ENCODE assay signal across 20 cellular contexts in the genomic region with DNA sequence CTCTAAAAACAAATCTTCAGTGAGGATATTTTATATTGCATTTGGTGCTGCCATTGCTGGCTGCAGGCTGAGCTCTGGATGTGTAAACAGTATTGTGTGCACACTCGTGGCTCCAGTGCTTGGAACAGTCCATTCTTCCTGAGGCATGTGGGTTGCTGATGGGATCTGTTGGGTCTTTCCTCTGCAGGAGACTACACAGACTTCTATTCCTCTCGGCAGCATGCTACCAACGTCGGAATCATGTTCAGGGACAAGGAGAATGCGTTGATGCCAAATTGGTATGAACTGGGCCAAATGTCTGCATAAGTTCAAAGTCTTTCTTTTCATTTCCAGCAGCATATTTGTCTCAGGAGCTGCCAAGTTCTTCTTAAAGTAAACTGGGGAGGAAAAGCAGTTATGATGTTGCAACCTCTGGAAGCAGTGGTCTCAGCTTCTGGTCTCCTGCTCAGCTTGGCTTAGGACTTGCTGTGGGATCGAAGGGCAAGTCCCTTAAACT. TPM values are rescaled to one million over a fixed set of nuclear protein-coding genes. Genes with fewer than 3 reads are reported as not detected.
DNase-seq lines count a peak whose midpoint lies in the region; ATAC-seq and TF ChIP-seq lines count a peak whose summit lies in the region.
"Had no signal": no experiment of that assay in that cellular context is flagged by ENCODE, and none has a peak within 500 bp of the region (broad histone marks: within the 10 kb centered on the region; RNA-seq: fewer than 3 reads in every experiment).

No MANE protein-coding gene starts in this region.

- H3K4me3 ChIP-seq in IMR-90 (ENCODE audit: insufficient read depth, low read depth, low read length) (no peak overlapping the region), adipocyte (ENCODE audit: low read length) (peak overlapping the region; percentile 27), stomach (no peak overlapping the region)
- no peak overlapping the region for H3K4me3 ChIP-seq in naive thymus-derived CD4-positive, alpha-beta T cell (ENCODE audit: low read length)
- H3K4me3 ChIP-seq: esophagus squamous epithelium had no signal

- no peak overlapping the region for H3K56ac ChIP-seq in IMR-90 (ENCODE audit: extremely low read depth, insufficient read depth, low read length)

- ATAC-seq in IMR-90 (ENCODE audit: low read depth) = peak; percentile 53
- ATAC-seq in GM19328 (IDR thresholded peaks at IDR 0.05; ENCODE audit: unreplicated experiment) = no peak
- ATAC-seq in GM21360 (IDR thresholded peaks at IDR 0.05; ENCODE audit: unreplicated experiment) = no peak
- ATAC-seq in naive thymus-derived CD4-positive, alpha-beta T cell = no peak
- ATAC-seq: activated naive CD8-positive, alpha-beta T cell treated with anti-CD3 and anti-CD28 coated beads, Interleukin-2, amount 50 U/mL, for 24 hours; stimulated activated naive CD8-positive, alpha-beta T cell treated with anti-CD3 and anti-CD28 coated beads, Interleukin-15, Interleukin-2, amounts not matched to agents 100 U/mL and 50 U/mL, for 24 hours had no signal

- TF ChIP-seq RAD21 in IMR-90 (IDR thresholded peaks at IDR 0.05; ENCODE audit: low read length) = no peak

- no peaks in the 10 kb centered on the region for H3K27me3 Mint-ChIP-seq in naive thymus-derived CD4-positive, alpha-beta T cell
- H3K27me3 Mint-ChIP-seq: activated naive CD8-positive, alpha-beta T cell treated with anti-CD3 and anti-CD28 coated beads, Interleukin-2, amount 50 U/mL, for 24 hours had no signal

- H3K36me3 Mint-ChIP-seq in naive thymus-derived CD4-positive, alpha-beta T cell = peaks cover 0 to 49% (median 16%) of the 10 kb centered on the region in 5 donors

- H4K91ac ChIP-seq in IMR-90 (ENCODE audit: insufficient read depth, low read depth, low read length) = 0 out of 2 replicates have a peak overlapping the region, but pooled peaks have one; percentile 25

- in situ Hi-C loops in IMR-90 (cut with MboI; ENCODE audit: low sequenced_read_pairs) = no loop called here

- H4K20me1 ChIP-seq in IMR-90 (ENCODE audit: insufficient read depth, low read length) = no peaks in the 10 kb centered on the region

- dilution Hi-C loops in IMR-90 (cut with HindIII; ENCODE audit: low sequenced_read_pairs, unreplicated experiment) = no loop called here

- H3K4me1 ChIP-seq in IMR-90 (ENCODE audit: control insufficient read depth, insufficient read depth, low read length) = peaks cover 26% of the 10 kb centered on the region
- H3K4me1 ChIP-seq in adipocyte (ENCODE audit: control insufficient read depth, insufficient read depth, low read length) = peaks cover 35% of the 10 kb centered on the region
- peaks cover 23 to 32% (median 26%) of the 10 kb centered on the region in 4 donors for H3K4me1 ChIP-seq in stomach
- H3K4me1 ChIP-seq in naive thymus-derived CD4-positive, alpha-beta T cell (ENCODE audit: control insufficient read depth in 2 of 2, insufficient read depth in 2 of 2, low read length in 2 of 2) = peaks cover 0 to 3% of the 10 kb centered on the region in 2 donors

- H3K23ac ChIP-seq in IMR-90 (ENCODE audit: low read depth, low read length) = no peak overlapping the region

- peaks cover 8 to 29% (median 10%) of the 10 kb centered on the region in 7 donors for H3K4me1 Mint-ChIP-seq in naive thymus-derived CD4-positive, alpha-beta T cell

- peak overlapping the region; percentile 18; the same call in 1 of the 2 replicates for H3K4ac ChIP-seq in IMR-90 (ENCODE audit: low read depth, low read length)

- peak overlapping the region; percentile 6; the same call in 1 of the 3 replicates for H2BK15ac ChIP-seq in IMR-90 (ENCODE audit: low read depth, low read length)

- H2BK20ac ChIP-seq in IMR-90 (ENCODE audit: low read depth, low read length) = peak overlapping the region; percentile 11; the same call in 1 of the 2 replicates

- peak overlapping the region; percentile 33; the same call in 1 of the 2 replicates for H2BK120ac ChIP-seq in IMR-90 (ENCODE audit: low read depth, low read length)

- H2BK5ac ChIP-seq in IMR-90 (ENCODE audit: low read depth, low read length, poor library complexity, severe bottlenecking) = peak overlapping the region; percentile 17

- H3K27ac ChIP-seq in IMR-90 (ENCODE audit: insufficient read depth, low read length) (peak overlapping the region; percentile 35; the same call in 1 of the 2 replicates), stomach (peak overlapping the region in 4 of 5 donors; percentile 1 to 72 (median 26))
- H3K27ac ChIP-seq in naive thymus-derived CD4-positive, alpha-beta T cell (ENCODE audit: low read depth, low read length) = no peak overlapping the region

- POLR2A ChIA-PET in IMR-90 (lab: Charles Lee; ENCODE audit: unreplicated experiment) = no interaction called here
- POLR2A ChIA-PET in naive thymus-derived CD4-positive, alpha-beta T cell (lab: Charles Lee) = no interaction called here

- peaks cover 0 to 15% of the 10 kb centered on the region in 2 experiments; a peak in 1 of 4 replicates for H3K79me1 ChIP-seq in IMR-90 (ENCODE audit: low read depth in 1 of 2, low read length in 2 of 2)

- intact Hi-C loops in IMR-90 (cut with micrococcal nuclease) (no loop called here), stomach (cut with DNase I; ENCODE audit: low total_unique reads) (no loop called here)
- intact Hi-C loops in naive thymus-derived CD4-positive, alpha-beta T cell (cut with micrococcal nuclease) = no loop called here

- peak overlapping the region; percentile 20; the same call in 1 of the 2 replicates for H2AK5ac ChIP-seq in IMR-90 (ENCODE audit: low read depth, low read length)

- TF ChIP-seq CTCF in IMR-90 (conservative IDR thresholded peaks at IDR 0.05; ENCODE audit: low read depth, low read length) (no peak), stomach (IDR thresholded peaks at IDR 0.05) (no peak)

- DNase-seq in IMR-90 (peak; percentile 45), adipocyte (ENCODE audit: low read depth) (peak; percentile 69), iris pigment epithelial cell (ENCODE audit: low read depth) (peak; percentile 56), stomach (no peak), epidermal melanocyte (ENCODE audit: insufficient read length, low spot score) (no peak)
- DNase-seq in naive thymus-derived CD4-positive, alpha-beta T cell = no peak
- DNase-seq: activated CD4-positive, CD25-positive, alpha-beta regulatory T cell; activated naive CD8-positive, alpha-beta T cell treated with anti-CD3 and anti-CD28 coated beads, Interleukin-2, amount 50 U/mL, for 24 hours; COR-L47; effector CD4-positive, alpha-beta T cell; esophagus squamous epithelium; GOT3; KBM-7; NCI-H69; nucleus accumbens; right cardiac atrium; stimulated activated naive CD8-positive, alpha-beta T cell treated with anti-CD3 and anti-CD28 coated beads, Interleukin-15, Interleukin-2, amounts not matched to agents 100 U/mL and 50 U/mL, for 24 hours had no signal

- CTCF ChIA-PET in IMR-90 (lab: Yijun Ruan, JAX) = interaction anchor here (0.6 to 2.4 kb wide), 2 partner anchors 11 to 17 kb away, joined by 5 to 11 read pairs; no protein-coding TSS in a partner anchor
- CTCF ChIA-PET in naive thymus-derived CD4-positive, alpha-beta T cell (lab: Charles Lee) = no interaction called here

- WGBS in IMR-90 (ENCODE audit: extremely low coverage in 2 of 2, insufficient read length in 1 of 2), 2 experiments = 22% methylated on average over 4 of the region's 6 CpGs; no CpG with 5 or more reads in 1 of the 2 experiments
- WGBS in stomach, 5 donors = 39 to 70% (median 53%) methylated on average over 6 of the region's 6 CpGs

- no peak for TF ChIP-seq EP300 in stomach (IDR thresholded peaks at IDR 0.05)

- no peak overlapping the region for H3K4me3 Mint-ChIP-seq in naive thymus-derived CD4-positive, alpha-beta T cell
- H3K4me3 Mint-ChIP-seq: activated naive CD8-positive, alpha-beta T cell treated with anti-CD3 and anti-CD28 coated beads, Interleukin-2, amount 50 U/mL, for 24 hours; T-helper 1 cell treated with Interleukin-12 subunit alpha and Interleukin-12 subunit beta and Interleukin-4 antibody, amounts not matched to agents 30 μg/mL and 1 μg/mL, for 36 hours had no signal

- no peak overlapping the region for H3K27ac Mint-ChIP-seq in naive thymus-derived CD4-positive, alpha-beta T cell
- H3K27ac Mint-ChIP-seq: activated naive CD8-positive, alpha-beta T cell treated with anti-CD3 and anti-CD28 coated beads, Interleukin-2, amount 50 U/mL, for 24 hours had no signal

- no peak overlapping the region for H2AK9ac ChIP-seq in IMR-90 (replicated peaks; ENCODE audit: low read depth, low read length, poor library complexity)

- no TSS peak for BruUV-seq in IMR-90 (replicated peaks; lab: Mats Ljungman, UMichigan)

- peak overlapping the region; percentile 53; the same call in 1 of the 2 replicates for H3K14ac ChIP-seq in IMR-90 (replicated peaks; ENCODE audit: low read depth, low read length)

- no peaks in the 10 kb centered on the region for H3K9me3 ChIP-seq in IMR-90 (ENCODE audit: control insufficient read depth, insufficient read depth, low read length)
- no peaks in the 10 kb centered on the region for H3K9me3 ChIP-seq in adipocyte (ENCODE audit: control insufficient read depth, low read length)
- H3K9me3 ChIP-seq in stomach = no peaks in the 10 kb centered on the region
- H3K9me3 ChIP-seq in naive thymus-derived CD4-positive, alpha-beta T cell (ENCODE audit: control insufficient read depth in 2 of 3, low read length in 3 of 3) = no peaks in the 10 kb centered on the region
- H3K9me3 ChIP-seq: esophagus squamous epithelium had no signal

- no peaks in the 10 kb centered on the region for H3K9me3 Mint-ChIP-seq in naive thymus-derived CD4-positive, alpha-beta T cell
- H3K9me3 Mint-ChIP-seq: activated naive CD8-positive, alpha-beta T cell treated with anti-CD3 and anti-CD28 coated beads, Interleukin-2, amount 50 U/mL, for 24 hours; T-helper 1 cell treated with Interleukin-12 subunit alpha and Interleukin-12 subunit beta and Interleukin-4 antibody, amounts not matched to agents 30 μg/mL and 1 μg/mL, for 36 hours had no signal

- no peak overlapping the region; the same call in 1 of the 2 replicates for H4K5ac ChIP-seq in IMR-90 (ENCODE audit: low read depth, low read length)

- peak overlapping the region; percentile 28 for H3K4me2 ChIP-seq in IMR-90 (ENCODE audit: low read depth, low read length)

- H3K9ac ChIP-seq in IMR-90 (ENCODE audit: low read depth, low read length) = no peak overlapping the region
- peak overlapping the region; percentile 74 for H3K9ac ChIP-seq in adipocyte (ENCODE audit: low read length)

- H2AFZ ChIP-seq in IMR-90 (replicated peaks; ENCODE audit: low read length, poor library complexity) = no peak overlapping the region

- TF ChIP-seq POLR2A in IMR-90 (IDR thresholded peaks at IDR 0.05; ENCODE audit: low read depth, low read length) (no peak), stomach (IDR thresholded peaks at IDR 0.05) (no peak)

- H3K36me3 ChIP-seq in IMR-90 (ENCODE audit: control insufficient read depth, insufficient read depth, low read length) = peaks cover 13% of the 10 kb centered on the region
- peaks cover 57% of the 10 kb centered on the region for H3K36me3 ChIP-seq in adipocyte (ENCODE audit: control insufficient read depth, insufficient read depth, low read length, severe bottlenecking)
- peaks cover 0 to 43% (median 38%) of the 10 kb centered on the region in 4 donors for H3K36me3 ChIP-seq in stomach
- peaks cover 0 to 16% (median 0%) of the 10 kb centered on the region in 3 experiments for H3K36me3 ChIP-seq in naive thymus-derived CD4-positive, alpha-beta T cell (ENCODE audit: control insufficient read depth in 2 of 3, insufficient read depth in 3 of 3, low read length in 3 of 3)

- peaks cover 26% of the 10 kb centered on the region for H3K9me1 ChIP-seq in IMR-90 (ENCODE audit: insufficient read depth, low read length)

- H3K27me3 ChIP-seq in IMR-90 (ENCODE audit: control insufficient read depth, insufficient read depth, low read length) = no peaks in the 10 kb centered on the region
- no peaks in the 10 kb centered on the region for H3K27me3 ChIP-seq in adipocyte (replicated peaks; ENCODE audit: control insufficient read depth, insufficient read depth, low read length)
- no peaks in the 10 kb centered on the region for H3K27me3 ChIP-seq in stomach
- H3K27me3 ChIP-seq in naive thymus-derived CD4-positive, alpha-beta T cell (ENCODE audit: control insufficient read depth in 2 of 2, insufficient read depth in 2 of 2, low read length in 2 of 2) = no peaks in the 10 kb centered on the region
- H3K27me3 ChIP-seq: esophagus squamous epithelium had no signal

- peak overlapping the region; percentile 38 to 82; a peak in 2 of 4 replicates for H4K8ac ChIP-seq in IMR-90 (ENCODE audit: low read depth in 2 of 2, low read length in 2 of 2)

- peak overlapping the region; percentile 8 for H3K18ac ChIP-seq in IMR-90 (ENCODE audit: low read depth, low read length)

RNA-seq across cellular contexts. Expression of a gene that starts 9.3 kb away (rescaled TPM):
- 36.9 and 48.6 TPM in 2 replicates for total RNA-seq in IMR-90 (2012; rRNA removed)
- 43.1 and 50.6 TPM in 2 replicates for polyA plus RNA-seq in IMR-90 (2012; rRNA removed)
- polyA plus RNA-seq in IMR-90 (2012; cell fraction: cytosol; rRNA removed) = 45.3 and 59.7 TPM in 2 replicates
- polyA plus RNA-seq in IMR-90 (2012; cell fraction: nucleus; rRNA removed; ENCODE audit: low replicate concordance) = 75.0 and 78.4 TPM in 2 replicates
- total RNA-seq in stomach = 10 to 100 TPM in 4 of 5 donors, 1 to 10 TPM in 1; 7.6 to 40.6 (median 14.3) TPM
- polyA plus RNA-seq in stomach = 10 to 100 TPM; 18.2 to 24.3 (median 20.7) TPM
- total RNA-seq in naive thymus-derived CD4-positive, alpha-beta T cell = 10 to 100 TPM in 2 of 5 experiments, 1 to 10 TPM in 3; 4.8 to 58.3 (median 8.1) TPM
- 1 to 10 TPM; 4.8 to 5.7 TPM for polyA plus RNA-seq in naive thymus-derived CD4-positive, alpha-beta T cell

Comparison
In these comparisons a context has a peak if more than half of its experiments do, and no peak if none do; other contexts are left out.
1. DNase-seq: peak in IMR-90 (single experiment), adipocyte (single experiment) and iris pigment epithelial cell (single experiment); none in stomach (single experiment), naive thymus-derived CD4-positive, alpha-beta T cell (0 of 9) and epidermal melanocyte (single experiment).